ENCODE assay signal across 1 cellular context in genomic region chr17:64792793-64793575, GRCh38.
TF ChIP-seq lines count a peak whose summit lies in the region.

No MANE protein-coding gene starts in this region.

TF ChIP-seq in K562, 482 proteins besides CTCF, POLR2A, EP300 and RAD21:
- peak; percentile 51 for TF ChIP-seq FOSL1 (tag; conservative IDR thresholded peaks at IDR 0.05)
- TF ChIP-seq EGR1 (conservative IDR thresholded peaks at IDR 0.05) = peak; percentile 55
